In the genomic region with DNA sequence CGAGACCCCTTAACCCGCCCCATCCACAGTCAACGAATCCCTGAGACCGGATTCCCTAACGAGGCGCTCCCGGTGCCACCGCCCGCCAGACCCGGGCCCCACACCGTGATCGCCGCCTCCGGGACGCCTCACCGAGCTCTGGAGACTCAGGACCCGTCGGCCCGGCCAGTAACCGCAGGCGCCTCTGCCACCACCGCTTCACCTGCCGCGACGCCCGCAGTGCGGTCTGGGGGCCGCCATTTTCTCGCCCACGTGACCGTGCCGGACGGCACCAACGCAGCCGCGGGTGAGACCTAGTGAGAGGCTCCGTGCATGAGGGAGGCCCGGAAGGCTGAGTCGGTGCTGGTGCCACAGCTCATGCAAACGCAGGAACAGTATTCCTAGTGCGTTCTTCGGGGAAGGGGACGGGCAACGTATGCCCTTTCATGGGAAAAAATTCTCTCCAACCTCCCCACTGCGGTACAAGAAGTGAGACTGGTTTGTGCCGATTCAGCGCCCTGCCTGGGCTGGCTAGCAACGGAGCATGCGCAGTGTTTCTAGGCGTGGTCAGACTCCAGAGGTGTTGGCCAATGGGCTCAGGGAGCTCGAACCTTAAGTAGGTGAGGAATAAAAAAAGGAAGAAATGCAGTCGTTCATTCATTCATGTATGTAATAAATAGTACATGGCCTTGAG, we compare ENCODE assay signal across 8 cellular contexts.
DNase-seq lines count a peak whose midpoint lies in the region; ATAC-seq and TF ChIP-seq lines count a peak whose summit lies in the region.

A gene with protein sequence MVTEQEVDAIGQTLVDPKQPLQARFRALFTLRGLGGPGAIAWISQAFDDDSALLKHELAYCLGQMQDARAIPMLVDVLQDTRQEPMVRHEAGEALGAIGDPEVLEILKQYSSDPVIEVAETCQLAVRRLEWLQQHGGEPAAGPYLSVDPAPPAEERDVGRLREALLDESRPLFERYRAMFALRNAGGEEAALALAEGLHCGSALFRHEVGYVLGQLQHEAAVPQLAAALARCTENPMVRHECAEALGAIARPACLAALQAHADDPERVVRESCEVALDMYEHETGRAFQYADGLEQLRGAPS (minus strand): TSS at position 246 of the 673 bp plus-strand sequence. CDS start 3,860 bp downstream, outside the sequence.

- DNase-seq in AG08395 (ENCODE audit: low spot score) (peak; percentile 99), NCI-H345 treated with DMSO at 0.1 percent for 48 hours (lab: John Stamatoyannopoulos, UW; ENCODE audit: unreplicated experiment) (peak; percentile 97), iris pigment epithelial cell (ENCODE audit: low read depth) (peak; percentile 95)
- DNase-seq in activated CD4-positive, CD25-positive, alpha-beta regulatory T cell (lab: John Stamatoyannopoulos, UW): peak; percentile 83 to 86 (median 84)
- DNase-seq in central memory CD4-positive, alpha-beta T cell: peak; percentile 93
- DNase-seq in stimulated activated CD4-positive, alpha-beta T cell treated with anti-CD3 and anti-CD28 coated beads, Interleukin-12 subunit alpha, Interleukin-12 subunit beta, amount 100 ng/mL, for 24 hours (ENCODE audit: low read depth in 2 of 2): peak; percentile 90 to 95

- ATAC-seq in HG03196 (IDR thresholded peaks at IDR 0.05; ENCODE audit: unreplicated experiment): peak; percentile 82

- in situ Hi-C loops in GM18951 (cut with MboI; ENCODE audit: low sequenced_read_pairs, unreplicated experiment): no loop called here

- TF ChIP-seq POLR2A in GM18951 (IDR thresholded peaks at IDR 0.05; ENCODE audit: extremely low read depth, insufficient read depth, insufficient read length): peak; percentile 87

Comparison
In these comparisons a context has a peak if more than half of its experiments do, and no peak if none do; other contexts are left out.
1. Peak in every context shown above with its lines: DNase-seq and ATAC-seq.